8 cellular contexts compared by ENCODE assay signal in genomic region chr21:45309069-45309521, GRCh38. TPM values are rescaled to one million over a fixed set of nuclear protein-coding genes. Genes with fewer than 3 reads are reported as not detected.
DNase-seq lines count a peak whose midpoint lies in the region; ATAC-seq and TF ChIP-seq lines count a peak whose summit lies in the region.

No MANE protein-coding gene starts in this region.

- H3K4me1 Mint-ChIP-seq in Caco-2 (ENCODE audit: low read depth, unreplicated experiment) (peaks cover 10% of the 10 kb centered on the region), endothelial cell (ENCODE audit: unreplicated experiment) (peaks cover 2% of the 10 kb centered on the region)

- no TSS peak for BruUV-seq in Caco-2 (replicated peaks; lab: Mats Ljungman, UMichigan)

- H3K27ac ChIP-seq in muscle layer of duodenum (ENCODE audit: low read length) (peak overlapping the region; percentile 39), upper lobe of right lung (peak overlapping the region; percentile 84)

- H3K9me3 Mint-ChIP-seq in Caco-2 (ENCODE audit: unreplicated experiment) (no peaks in the 10 kb centered on the region), endothelial cell (ENCODE audit: unreplicated experiment) (no peaks in the 10 kb centered on the region)

- no peak overlapping the region for H3K4me3 ChIP-seq in Caco-2 (ENCODE audit: low read depth, low read length)
- H3K4me3 ChIP-seq in muscle layer of duodenum (ENCODE audit: low read depth in 1 of 2, low read length in 2 of 2), result no peak overlapping the region
- H3K4me3 ChIP-seq in upper lobe of right lung, result no peak overlapping the region

- intact Hi-C loops in Caco-2 (cut with micrococcal nuclease; ENCODE audit: unreplicated experiment), result no loop called here
- intact Hi-C loops in upper lobe of right lung (cut with DNase I), result no loop called here

- DNase-seq in Caco-2, result peak; percentile 56 to 71
- peak; percentile 44 to 56 for DNase-seq in Kasumi-1 (lab: John Stamatoyannopoulos, UW)
- peak; percentile 71 for DNase-seq in activated CD4-positive, alpha-beta T cell treated with anti-CD3 and anti-CD28 coated beads for 48 hours
- peak; percentile 88 for DNase-seq in endothelial cell (ENCODE audit: low spot score)
- peak; percentile 82 for DNase-seq in upper lobe of right lung
- no peak for DNase-seq in cerebellar nuclear complex (lab: John Stamatoyannopoulos, UW)

- H3K36me3 Mint-ChIP-seq in Caco-2 (ENCODE audit: insufficient read depth, unreplicated experiment), result peaks cover 14% of the 10 kb centered on the region
- H3K36me3 Mint-ChIP-seq in endothelial cell (ENCODE audit: low read depth, unreplicated experiment), result no peaks in the 10 kb centered on the region

- H3K36me3 ChIP-seq in Caco-2 (ENCODE audit: control insufficient read depth, insufficient read depth, low read length) (no peaks in the 10 kb centered on the region), muscle layer of duodenum (ENCODE audit: control insufficient read depth in 1 of 2, insufficient read depth in 2 of 2, low read length in 2 of 2) (no peaks in the 10 kb centered on the region), upper lobe of right lung (no peaks in the 10 kb centered on the region)

- H3K27ac Mint-ChIP-seq in Caco-2 (ENCODE audit: unreplicated experiment) (peak overlapping the region; percentile 48), endothelial cell (ENCODE audit: unreplicated experiment) (no peak overlapping the region)

- TF ChIP-seq CTCF in Caco-2 (IDR thresholded peaks at IDR 0.05; ENCODE audit: insufficient read depth in 1 of 2, low read depth in 1 of 2, low read length in 1 of 2, severe bottlenecking in 1 of 2, unreplicated experiment in 1 of 2), result peak; percentile 54 to 63
- peak; percentile 69 for TF ChIP-seq CTCF in endothelial cell (IDR thresholded peaks at IDR 0.05; ENCODE audit: unreplicated experiment)
- TF ChIP-seq CTCF in upper lobe of right lung (IDR thresholded peaks at IDR 0.05), result peak; percentile 67

- H3K27me3 Mint-ChIP-seq in Caco-2 (ENCODE audit: insufficient read depth, unreplicated experiment) (no peaks in the 10 kb centered on the region), endothelial cell (ENCODE audit: unreplicated experiment) (peaks cover 5% of the 10 kb centered on the region)

- peaks cover 13% of the 10 kb centered on the region for H3K4me1 ChIP-seq in Caco-2
- H3K4me1 ChIP-seq in muscle layer of duodenum (ENCODE audit: control insufficient read depth in 1 of 2, insufficient read depth in 2 of 2, low read length in 2 of 2), result peaks cover 4 to 20% of the 10 kb centered on the region in 2 donors
- H3K4me1 ChIP-seq in upper lobe of right lung, result peaks cover 41% of the 10 kb centered on the region

- POLR2A ChIA-PET in Caco-2 (lab: Charles Lee), result no interaction called here

- no peaks in the 10 kb centered on the region for H3K9me3 ChIP-seq in Caco-2
- no peaks in the 10 kb centered on the region for H3K9me3 ChIP-seq in muscle layer of duodenum (ENCODE audit: control insufficient read depth in 1 of 2, low read length in 2 of 2)
- H3K9me3 ChIP-seq in upper lobe of right lung, result no peaks in the 10 kb centered on the region

- H3K27me3 ChIP-seq in Caco-2 (replicated peaks; ENCODE audit: control insufficient read depth, insufficient read depth, low read length) (no peaks in the 10 kb centered on the region), muscle layer of duodenum (ENCODE audit: low read depth, low read length) (no peaks in the 10 kb centered on the region), upper lobe of right lung (no peaks in the 10 kb centered on the region)

- CTCF ChIA-PET in Caco-2 (lab: Charles Lee), result interaction anchor here (0.9 to 1.3 kb wide), 7 partner anchors 9 to 247 kb away, joined by 3 to 7 read pairs (median 4); no protein-coding TSS in a partner anchor

- ATAC-seq in upper lobe of right lung (peak; percentile 68), HG02763 (IDR thresholded peaks at IDR 0.05; ENCODE audit: unreplicated experiment) (no peak)

- no peak overlapping the region for H3K4me3 Mint-ChIP-seq in Caco-2 (ENCODE audit: unreplicated experiment)
- H3K4me3 Mint-ChIP-seq in endothelial cell (ENCODE audit: unreplicated experiment), result no peak overlapping the region

RNA-seq across cellular contexts. Expression of gene POFUT2, which starts 21.4 kb away (rescaled TPM):
- 32.0 and 36.5 TPM in 2 replicates for total RNA-seq in Caco-2 (2022)
- 37.8 TPM for total RNA-seq in endothelial cell (ENCODE audit: unreplicated experiment)
- 29.0 TPM for total RNA-seq in upper lobe of right lung

Comparison
In these comparisons a context has a peak if more than half of its experiments do, and no peak if none do; other contexts are left out.
1. DNase-seq: peak in Caco-2 (2 of 2), Kasumi-1 (2 of 2), activated CD4-positive, alpha-beta T cell treated with anti-CD3 and anti-CD28 coated beads for 48 hours (single experiment), endothelial cell (single experiment) and upper lobe of right lung (single experiment); none in cerebellar nuclear complex (0 of 2).
2. Peak in every context shown above with its lines, with median percentiles within 50 percentile points of each other: CTCF ChIP-seq.